ENCODE assay signal across 20 cellular contexts in the genomic region with DNA sequence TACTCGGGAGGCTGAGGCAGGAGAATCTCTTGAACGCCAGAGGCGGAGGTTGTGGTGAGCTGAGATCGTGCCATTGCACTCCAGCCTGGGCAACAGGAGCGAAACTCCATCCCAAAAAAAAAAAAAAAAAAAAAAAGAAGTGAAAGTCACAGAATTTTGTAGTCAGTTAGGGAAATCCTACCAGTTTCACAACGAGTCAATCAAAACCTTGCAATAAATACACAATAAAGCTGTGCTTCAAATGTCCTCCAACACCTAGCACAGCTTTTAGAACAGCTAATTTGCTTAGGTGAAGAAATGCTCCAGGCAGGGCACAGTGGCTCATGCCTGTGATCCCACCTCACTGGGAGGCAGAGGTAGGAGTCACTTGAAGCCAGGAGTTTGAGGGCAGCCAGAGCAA.
DNase-seq lines count a peak whose midpoint lies in the region; ATAC-seq, FAIRE-seq and TF ChIP-seq lines count a peak whose summit lies in the region.
"Had no signal": no experiment of that assay in that cellular context is flagged by ENCODE, and none has a peak within 500 bp of the region (broad histone marks: within the 10 kb centered on the region; RNA-seq: fewer than 3 reads in every experiment).

No MANE protein-coding gene starts in this region.

- peak overlapping the region; percentile 40 for H3K4me3 Mint-ChIP-seq in activated CD4-positive, alpha-beta T cell treated with anti-CD3 and anti-CD28 coated beads, Interleukin-2, amount 10 ng/mL, durations not matched to agents 24 days and 14 days
- no peak overlapping the region for H3K4me3 Mint-ChIP-seq in stimulated activated memory B cell treated with anti-CD40 and anti-IgM and Interleukin-4, amounts not matched to agents 10 μg/mL and 1 μg/mL and 100 μg/mL, for 72 hours
- H3K4me3 Mint-ChIP-seq in activated T-helper 17 cell treated with anti-CD3 and anti-CD28 coated beads, Interleukin-2, amount 50 U/mL, for 72 hours, result no peak overlapping the region
- H3K4me3 Mint-ChIP-seq: CD8-positive, alpha-beta T cell had no signal

- no peak for FAIRE-seq in GM12891 (lab: Jason Lieb, UNC)

- intact Hi-C loops in activated CD4-positive, alpha-beta T cell treated with anti-CD3 and anti-CD28 coated beads, Interleukin-2, amount 10 ng/mL, durations not matched to agents 24 days and 14 days (cut with micrococcal nuclease), result loop anchor here (1.0 kb wide), 1 partner anchor 31 kb away; no protein-coding TSS in a partner anchor
- intact Hi-C loops in OCI-LY7 (cut with micrococcal nuclease; ENCODE audit: unreplicated experiment), result loop anchor here (10.0 kb wide), 1 partner anchor 522 kb away; a partner anchor contains a TSS

- H3K4me1 ChIP-seq in OCI-LY7 (ENCODE audit: insufficient read depth, low read length, poor library complexity, severe bottlenecking), result peaks cover 52% of the 10 kb centered on the region

- no peaks in the 10 kb centered on the region for H3K27me3 Mint-ChIP-seq in activated CD4-positive, alpha-beta T cell treated with anti-CD3 and anti-CD28 coated beads, Interleukin-2, amount 10 ng/mL, durations not matched to agents 24 days and 14 days
- H3K27me3 Mint-ChIP-seq in stimulated activated memory B cell treated with anti-CD40 and anti-IgM and Interleukin-4, amounts not matched to agents 10 μg/mL and 1 μg/mL and 100 μg/mL, for 72 hours, result no peaks in the 10 kb centered on the region
- H3K27me3 Mint-ChIP-seq in activated T-helper 17 cell treated with anti-CD3 and anti-CD28 coated beads, Interleukin-2, amount 50 U/mL, for 72 hours, result no peaks in the 10 kb centered on the region
- H3K27me3 Mint-ChIP-seq: IgD-negative memory B cell had no signal

- peak overlapping the region; percentile 79 for H3K27ac Mint-ChIP-seq in activated CD4-positive, alpha-beta T cell treated with anti-CD3 and anti-CD28 coated beads, Interleukin-2, amount 10 ng/mL, durations not matched to agents 24 days and 14 days
- H3K27ac Mint-ChIP-seq in stimulated activated memory B cell treated with anti-CD40 and anti-IgM and Interleukin-4, amounts not matched to agents 10 μg/mL and 1 μg/mL and 100 μg/mL, for 72 hours, result peak overlapping the region; percentile 48
- H3K27ac Mint-ChIP-seq in activated T-helper 17 cell treated with anti-CD3 and anti-CD28 coated beads, Interleukin-2, amount 50 U/mL, for 72 hours, result no peak overlapping the region
- H3K27ac Mint-ChIP-seq: CD8-positive, alpha-beta T cell had no signal

- H3K4me1 Mint-ChIP-seq in activated CD4-positive, alpha-beta T cell treated with anti-CD3 and anti-CD28 coated beads, Interleukin-2, amount 10 ng/mL, durations not matched to agents 24 days and 14 days, result peaks cover 35% of the 10 kb centered on the region
- peaks cover 46% of the 10 kb centered on the region for H3K4me1 Mint-ChIP-seq in stimulated activated memory B cell treated with anti-CD40 and anti-IgM and Interleukin-4, amounts not matched to agents 10 μg/mL and 1 μg/mL and 100 μg/mL, for 72 hours
- peaks cover 32% of the 10 kb centered on the region for H3K4me1 Mint-ChIP-seq in activated T-helper 17 cell treated with anti-CD3 and anti-CD28 coated beads, Interleukin-2, amount 50 U/mL, for 72 hours

- 0 out of 2 replicates have a peak overlapping the region, but pooled peaks have one; percentile 32 for H2AFZ ChIP-seq in OCI-LY7 (ENCODE audit: low read length)

- CTCF ChIA-PET in OCI-LY7 (lab: Charles Lee; ENCODE audit: unreplicated experiment), result no interaction called here

- TF ChIP-seq POLR2A in GM12891 (IDR thresholded peaks at IDR 0.05; ENCODE audit: low read depth, low read length), result no peak

- POLR2A ChIA-PET in OCI-LY7 (lab: Charles Lee), result interaction anchor here (0.6 to 4.9 kb wide), 6 partner anchors 9 to 463 kb away, joined by 3 to 22 read pairs (median 4); no protein-coding TSS in a partner anchor

- H3K9me3 Mint-ChIP-seq in activated CD4-positive, alpha-beta T cell treated with anti-CD3 and anti-CD28 coated beads, Interleukin-2, amount 10 ng/mL, durations not matched to agents 24 days and 14 days, result peaks cover 14% of the 10 kb centered on the region
- H3K9me3 Mint-ChIP-seq in stimulated activated memory B cell treated with anti-CD40 and anti-IgM and Interleukin-4, amounts not matched to agents 10 μg/mL and 1 μg/mL and 100 μg/mL, for 72 hours, result peaks cover 2% of the 10 kb centered on the region
- H3K9me3 Mint-ChIP-seq in activated T-helper 17 cell treated with anti-CD3 and anti-CD28 coated beads, Interleukin-2, amount 50 U/mL, for 72 hours, result peaks cover 4% of the 10 kb centered on the region
- H3K9me3 Mint-ChIP-seq: CD8-positive, alpha-beta T cell; IgD-negative memory B cell had no signal

- H3K79me2 ChIP-seq in OCI-LY7 (ENCODE audit: insufficient read depth, low read depth, low read length), result no peaks in the 10 kb centered on the region

- no peak for DNase-seq in activated CD4-positive, alpha-beta T cell treated with anti-CD3 and anti-CD28 coated beads, Interleukin-2, amount 10 ng/mL, durations not matched to agents 24 days and 14 days
- DNase-seq in activated CD4-positive, alpha-beta T cell treated with anti-CD3 and anti-CD28 coated beads, Interleukin-2, amount 50 U/mL, for 4 hours, result no peak
- DNase-seq in GM12891 (ENCODE audit: insufficient read length, low spot score), result no peak
- no peak for DNase-seq in OCI-LY7 (ENCODE audit: low spot score)
- no peak for DNase-seq in H4 (ENCODE audit: low spot score)
- DNase-seq in NCI-H146 treated with DMSO at 0.1 percent for 48 hours (lab: John Stamatoyannopoulos, UW; ENCODE audit: unreplicated experiment), result no peak
- DNase-seq: AML-193; CD8-positive, alpha-beta T cell; Kasumi-1; MM.1S; NCI-H1417; NCI-H2029; NCI-H748 treated with DMSO at 0.1 percent for 48 hours; Peyer's patch; SK-N-SH had no signal

- no peaks in the 10 kb centered on the region for H4K20me1 ChIP-seq in OCI-LY7 (ENCODE audit: insufficient read depth, low read length)

- H3K9me3 ChIP-seq in OCI-LY7 (ENCODE audit: low read length), result peaks cover 12% of the 10 kb centered on the region; the same call in 1 of the 2 replicates
- H3K9me3 ChIP-seq: Peyer's patch, SK-N-SH had no signal

- 0 out of 2 replicates have a peak overlapping the region, but pooled peaks have one; percentile 13 for H3K4me2 ChIP-seq in OCI-LY7 (ENCODE audit: low read length)
- H3K4me2 ChIP-seq: SK-N-SH had no signal

- H3K4me3 ChIP-seq in OCI-LY7 (ENCODE audit: low read depth, low read length, poor library complexity, severe bottlenecking), result no peak overlapping the region
- H3K4me3 ChIP-seq: HAP-1, Peyer's patch had no signal

- no peak for TF ChIP-seq CTCF in OCI-LY7 (conservative IDR thresholded peaks at IDR 0.05; ENCODE audit: low read length)

- H3K36me3 ChIP-seq in OCI-LY7 (ENCODE audit: insufficient read depth, low read length), result no peaks in the 10 kb centered on the region
- H3K36me3 ChIP-seq: HAP-1, Peyer's patch had no signal

- no peak for ATAC-seq in stimulated activated memory B cell treated with anti-CD40 and anti-IgM and Interleukin-4, amounts not matched to agents 10 μg/mL and 1 μg/mL and 100 μg/mL, for 72 hours
- ATAC-seq in activated T-helper 17 cell treated with anti-CD3 and anti-CD28 coated beads, Interleukin-2, amount 50 U/mL, for 72 hours (replicated peaks), result no peak
- ATAC-seq: CD8-positive, alpha-beta T cell; Right ventricle myocardium inferior had no signal

- H3K36me3 Mint-ChIP-seq in activated CD4-positive, alpha-beta T cell treated with anti-CD3 and anti-CD28 coated beads, Interleukin-2, amount 10 ng/mL, durations not matched to agents 24 days and 14 days (ENCODE audit: low read depth), result peaks cover 13% of the 10 kb centered on the region
- H3K36me3 Mint-ChIP-seq in stimulated activated memory B cell treated with anti-CD40 and anti-IgM and Interleukin-4, amounts not matched to agents 10 μg/mL and 1 μg/mL and 100 μg/mL, for 72 hours, result peaks cover 12% of the 10 kb centered on the region
- no peaks in the 10 kb centered on the region for H3K36me3 Mint-ChIP-seq in activated T-helper 17 cell treated with anti-CD3 and anti-CD28 coated beads, Interleukin-2, amount 50 U/mL, for 72 hours (ENCODE audit: low read depth)
- H3K36me3 Mint-ChIP-seq: CD8-positive, alpha-beta T cell had no signal

- H3K9me2 ChIP-seq in OCI-LY7 (ENCODE audit: insufficient read depth, low read length), result no peaks in the 10 kb centered on the region
- H3K9me2 ChIP-seq: SK-N-SH had no signal

- peak overlapping the region; percentile 17 for H3K27ac ChIP-seq in OCI-LY7 (ENCODE audit: low read depth, low read length, poor library complexity, severe bottlenecking)
- H3K27ac ChIP-seq: Peyer's patch had no signal

- no TSS peak for BruUV-seq in OCI-LY7 (replicated peaks; lab: Mats Ljungman, UMichigan)

TF ChIP-seq in GM12891, 5 proteins besides CTCF, POLR2A, EP300 and RAD21:
- peak; percentile 63 for TF ChIP-seq SPI1 (IDR thresholded peaks at IDR 0.05; ENCODE audit: low read depth, low read length)
- TF ChIP-seq PAX5 (IDR thresholded peaks at IDR 0.05; ENCODE audit: insufficient read depth, low read length, severe bottlenecking), result no peak
- no peak for TF ChIP-seq POLR2AphosphoS5 (IDR thresholded peaks at IDR 0.05; ENCODE audit: low read depth, low read length)
- no peak for TF ChIP-seq POU2F2 (IDR thresholded peaks at IDR 0.05; ENCODE audit: low read depth, low read length)
